Comparison of ENCODE assay signal across 8 cellular contexts in genomic region chr7:87058739-87059524, GRCh38. TPM values are rescaled to one million over a fixed set of nuclear protein-coding genes. Genes with fewer than 3 reads are reported as not detected.
DNase-seq lines count a peak whose midpoint lies in the region; ATAC-seq, FAIRE-seq and TF ChIP-seq lines count a peak whose summit lies in the region.

No MANE protein-coding gene starts in this region.

- peaks cover 12% of the 10 kb centered on the region for H3K27me3 ChIP-seq in OCI-LY3 (ENCODE audit: low read depth, low read length)
- H3K27me3 ChIP-seq in GM12878 (replicated peaks in 1 of 2; ENCODE audit: control insufficient read depth in 2 of 2, insufficient read depth in 2 of 2, low read length in 1 of 2): no peaks in the 10 kb centered on the region; a peak in 1 of 4 replicates

- CTCF ChIA-PET in GM12878 (lab: Yijun Ruan, JAX): interaction anchor here (0.6 to 1.4 kb wide), 4 partner anchors 44 to 286 kb away, joined by 3 read pairs; no protein-coding TSS in a partner anchor

- intact Hi-C loops in GM12878 (cut with micrococcal nuclease; ENCODE audit: unreplicated experiment): loop anchor here (2.0 kb wide), 1 partner anchor 178 kb away; no protein-coding TSS in a partner anchor

- SMC1A ChIA-PET in GM12878 (lab: Charles Lee; ENCODE audit: uncharacterized antibody, unreplicated experiment): interaction anchor here (1.2 kb wide), 1 partner anchor 14 kb away, joined by 3 read pairs; no protein-coding TSS in a partner anchor

- H3K4me1 ChIP-seq in OCI-LY3 (ENCODE audit: low read length) (peaks cover 11% of the 10 kb centered on the region), GM12878 (ENCODE audit: control insufficient read depth, insufficient read depth, low read length) (no peaks in the 10 kb centered on the region)

- no peak for TF ChIP-seq EP300 in GM12878 (IDR thresholded peaks at IDR 0.05; ENCODE audit: borderline replicate concordance in 1 of 2, control insufficient read depth in 1 of 2, low read depth in 2 of 2, low read length in 2 of 2)

- H3K36me3 ChIP-seq in OCI-LY3 (replicated peaks; ENCODE audit: low read depth, low read length): no peaks in the 10 kb centered on the region
- no peaks in the 10 kb centered on the region for H3K36me3 ChIP-seq in GM12878 (ENCODE audit: control insufficient read depth in 2 of 2, insufficient read depth in 2 of 2, low read length in 1 of 2)

- H3K79me2 ChIP-seq in OCI-LY3 (ENCODE audit: low read length): no peaks in the 10 kb centered on the region
- H3K79me2 ChIP-seq in GM12878 (ENCODE audit: control insufficient read depth, insufficient read depth, low read length): no peaks in the 10 kb centered on the region

- H3K4me3 ChIP-seq in OCI-LY3 (ENCODE audit: low read length) (peak overlapping the region; percentile 81), GM12878 (peak overlapping the region; percentile 78), skin epidermis (peak overlapping the region; percentile 22 to 70 (median 51))

- no peak for FAIRE-seq in GM12878 (lab: Jason Lieb, UNC)

- BruUV-seq in GM12878 (replicated peaks; lab: Mats Ljungman, UMichigan): no TSS peak

- H4K20me1 ChIP-seq in OCI-LY3 (ENCODE audit: insufficient read depth, low read length): no peaks in the 10 kb centered on the region
- no peaks in the 10 kb centered on the region for H4K20me1 ChIP-seq in GM12878 (ENCODE audit: control insufficient read depth, insufficient read depth)

- H3K9ac ChIP-seq in OCI-LY3 (ENCODE audit: low read length) (peak overlapping the region; percentile 37), GM12878 (ENCODE audit: control insufficient read depth, insufficient read depth, low read length) (peak overlapping the region; percentile 43)

- no peak for TF ChIP-seq POLR2A in GM12878 (IDR thresholded peaks at IDR 0.05; ENCODE audit: low read depth, low read length)

- RAD21 ChIA-PET in GM12878 (lab: Charles Lee; ENCODE audit: unreplicated experiment): no interaction called here

- H3K27ac ChIP-seq in OCI-LY3 (ENCODE audit: low read length): no peak overlapping the region
- H3K27ac ChIP-seq in GM12878 (ENCODE audit: control insufficient read depth, insufficient read depth): no peak overlapping the region
- H3K27ac ChIP-seq in skin epidermis: peak overlapping the region in 12 of 21 experiments; percentile 10 to 92 (median 66)

- in situ Hi-C loops in GM12878 (cut with MboI): loop anchor here (5.0 kb wide), 1 partner anchor 88 kb away; no protein-coding TSS in a partner anchor

- WGBS in GM12878 (ENCODE audit: insufficient coverage, insufficient replicate concordance, low lambda C conversion rate, missing lambda C conversion rate): 3% methylated on average over 40 of the region's 40 CpGs

- ATAC-seq in GM18861 (IDR thresholded peaks at IDR 0.05; ENCODE audit: unreplicated experiment): peak; percentile 39
- peak; percentile 37 for ATAC-seq in HG03066 (IDR thresholded peaks at IDR 0.05; ENCODE audit: low read depth, unreplicated experiment)
- ATAC-seq in GM12878: peak; percentile 63

- no peak for TF ChIP-seq RAD21 in GM12878 (IDR thresholded peaks at IDR 0.05; ENCODE audit: insufficient read depth, low read depth, low read length)

- TF ChIP-seq CTCF in OCI-LY3 (IDR thresholded peaks at IDR 0.05; ENCODE audit: low read depth, low read length) (no peak), GM12878 (IDR thresholded peaks at IDR 0.05 in 2 of 3, conservative IDR thresholded peaks at IDR 0.05 in 1 of 3; ENCODE audit: control insufficient read depth in 2 of 3, extremely low read depth in 1 of 3, insufficient read depth in 1 of 3, low read depth in 3 of 3, low read length in 3 of 3) (no peak)

- peak overlapping the region; percentile 37 for H2AFZ ChIP-seq in OCI-LY3 (ENCODE audit: low read depth, low read length)
- peak overlapping the region; percentile 80 for H2AFZ ChIP-seq in GM12878 (ENCODE audit: control insufficient read depth, low read depth, low read length)

- DNase-seq in Ammon's horn (ENCODE audit: low spot score): peak; percentile 45
- no peak for DNase-seq in GM12878 (ENCODE audit: low read depth, low spot score)
- DNase-seq in iPS-NIHi7 (ENCODE audit: extremely low spot score): peak; percentile 68
- no peak for DNase-seq in epidermal melanocyte (ENCODE audit: insufficient read length, low spot score)

- peak overlapping the region; percentile 97 for H3K4me2 ChIP-seq in OCI-LY3 (ENCODE audit: low read length)
- H3K4me2 ChIP-seq in GM12878 (ENCODE audit: control insufficient read depth, insufficient read depth): peak overlapping the region; percentile 88

- POLR2A ChIA-PET in GM12878 (lab: Charles Lee): no interaction called here

- H3K9me3 ChIP-seq in OCI-LY3 (ENCODE audit: insufficient read depth, low read length) (no peaks in the 10 kb centered on the region), GM12878 (replicated peaks; ENCODE audit: control insufficient read depth, insufficient read depth, low read length) (no peaks in the 10 kb centered on the region)

TF ChIP-seq in GM12878, 131 proteins besides CTCF, POLR2A, EP300 and RAD21 (continues in another document):
- TF ChIP-seq BCL3 (IDR thresholded peaks at IDR 0.05; ENCODE audit: borderline replicate concordance, insufficient read depth, low read depth, low read length, poor library complexity, severe bottlenecking) (no peak), POLR2AphosphoS2 (IDR thresholded peaks at IDR 0.05; ENCODE audit: low read depth, low read length) (no peak), ZBTB11 (CRISPR knock-in tag; IDR thresholded peaks at IDR 0.05) (no peak), RAD51 (IDR thresholded peaks at IDR 0.05) (no peak), PML (IDR thresholded peaks at IDR 0.05; ENCODE audit: low read length) (no peak), HDAC2 (IDR thresholded peaks at IDR 0.05) (no peak), POU2F2 (IDR thresholded peaks at IDR 0.05; ENCODE audit: borderline replicate concordance, low read depth, low read length) (no peak), SMC3 (IDR thresholded peaks at IDR 0.05; ENCODE audit: borderline replicate concordance, low read length) (no peak), TCF7 (IDR thresholded peaks at IDR 0.05; ENCODE audit: borderline replicate concordance) (no peak), RB1 (IDR thresholded peaks at IDR 0.05; ENCODE audit: borderline replicate concordance) (no peak), BACH1 (IDR thresholded peaks at IDR 0.05; ENCODE audit: borderline replicate concordance) (no peak)

RNA-seq across cellular contexts. Expression of gene ELAPOR2, which starts 0.5 kb away (rescaled TPM):
- not detected in 2 replicates for total RNA-seq in GM12878 (2013; cell fraction: nucleolus; rRNA removed)
- total RNA-seq in GM12878 (2014; rRNA removed): 3.9 and 4.6 TPM in 2 replicates
- 3.3 and 5.3 TPM in 2 replicates for total RNA-seq in GM12878 (2014; rRNA removed; fragmentation: Illumina TruSeq; extraction: Trizol)
- 4.0 and 7.1 TPM in 2 replicates for total RNA-seq in GM12878 (2021)
- 5.4 TPM for polyA plus RNA-seq in GM12878 (2011; ENCODE audit: low read depth)
- 0.12 and 0.14 TPM in 2 replicates for polyA plus RNA-seq in GM12878 (2011; rRNA removed)
- 0.01 and 0.05 TPM in 2 replicates for polyA plus RNA-seq in GM12878 (2011; cell fraction: cytosol; rRNA removed)
- 0.12 TPM in 1 of 2 replicates, not detected in the other for polyA plus RNA-seq in GM12878 (2011; cell fraction: nucleus; rRNA removed)
- 4.5 and 5.2 TPM in 2 replicates for polyA plus RNA-seq in GM12878 (2012)
- 4.6 and 5.3 TPM in 2 replicates for polyA plus RNA-seq in GM12878 (2014; fragmentation: Illumina TruSeq; extraction: Trizol)
- polyA plus RNA-seq in GM12878 (2014; fragmentation: Nextera tagmentation; extraction: Ambion mirVana): 1 to 10 TPM; 1.3 to 2.3 TPM
- polyA plus RNA-seq in GM12878 (2014; rRNA removed): 2.7 and 5.1 TPM in 2 replicates
- polyA plus RNA-seq in GM12878 (2016; fragmentation: Nextera tagmentation; extraction: Ambion mirVana): 1 to 10 TPM; 1.6 to 3.7 TPM
- 0.15 and 0.37 TPM in 2 replicates for polyA minus RNA-seq in GM12878 (2011; rRNA and poly(A)+ RNA removed)
- polyA minus RNA-seq in GM12878 (2011; cell fraction: cytosol; rRNA and poly(A)+ RNA removed): 1.7 TPM in 1 of 2 replicates, not detected in the other
- polyA minus RNA-seq in GM12878 (2011; cell fraction: nucleus; rRNA and poly(A)+ RNA removed): 0.36 TPM in 1 of 2 replicates, not detected in the other

Comparison
In these comparisons a context has a peak if more than half of its experiments do, and no peak if none do; other contexts are left out.
1. DNase-seq: peak in Ammon's horn (single experiment) and iPS-NIHi7 (single experiment); none in GM12878 (single experiment) and epidermal melanocyte (single experiment).
2. H3K27ac ChIP-seq: peak in skin epidermis (12 of 21); none in OCI-LY3 (single experiment) and GM12878 (single experiment).
3. Peak in every context shown above with its lines, with median percentiles within 50 percentile points of each other: ATAC-seq and H3K4me3 ChIP-seq.